In the genomic region with DNA sequence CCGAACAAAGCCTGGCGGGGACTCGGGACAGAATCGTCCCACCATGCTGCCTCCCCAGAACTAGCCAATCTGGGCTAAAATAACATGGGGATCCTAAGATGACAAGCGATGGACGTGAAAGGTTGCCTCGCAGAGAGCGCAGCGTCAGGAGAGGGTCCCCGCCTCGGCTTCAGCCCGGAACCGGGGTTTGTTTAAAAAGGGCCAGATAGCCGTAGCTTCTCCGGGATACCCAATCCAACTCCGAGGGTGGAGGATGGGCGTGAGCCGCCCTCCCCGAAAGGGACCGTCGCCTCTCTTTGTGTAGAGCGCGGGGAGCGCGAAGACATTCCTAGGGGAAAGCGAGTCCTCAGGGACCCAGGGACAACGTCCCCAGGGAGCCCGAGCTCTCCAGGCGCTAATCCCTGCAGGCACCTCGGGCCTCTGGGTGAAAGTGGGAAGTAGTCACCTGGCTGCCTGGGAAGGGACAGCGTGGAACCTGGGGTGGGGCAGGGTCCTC, we compare ENCODE assay signal across 8 cellular contexts. TPM values are rescaled to one million over a fixed set of nuclear protein-coding genes. Genes with fewer than 3 reads are reported as not detected.
A peak's percentile ranks its signal among the peaks of the same experiment; 100 is the strongest.
DNase-seq lines count a peak whose midpoint lies in the region; ATAC-seq, FAIRE-seq and TF ChIP-seq lines count a peak whose summit lies in the region.

No MANE protein-coding gene starts in this region.

- ATAC-seq in PC-3 (peak; percentile 12), pancreas (peak; percentile 14 to 28 (median 16)), HG03108 (IDR thresholded peaks at IDR 0.05; ENCODE audit: unreplicated experiment) (no peak), GM21723 (IDR thresholded peaks at IDR 0.05; ENCODE audit: unreplicated experiment) (no peak)

- H3F3A ChIP-seq in PC-3 (ENCODE audit: low read length, unreplicated experiment) = no peaks in the 10 kb centered on the region

- DNase-seq in activated CD4-positive, alpha-beta memory T cell treated with anti-CD3 and anti-CD28 coated beads for 36 hours = no peak
- no peak for DNase-seq in activated CD4-positive, alpha-beta memory T cell treated with anti-CD3 and anti-CD28 coated beads, Interleukin-2, amount 10 ng/mL, durations not matched to agents 7 days and 5 days
- DNase-seq in PC-3 (peak; percentile 30), epithelial cell of prostate (ENCODE audit: low read depth, low spot score) (no peak), pancreas (peak in 5 of 6 donors; percentile 36 to 85 (median 58)), NCI-H128 (lab: John Stamatoyannopoulos, UW; ENCODE audit: unreplicated experiment) (no peak)

- no peak overlapping the region for H3K27ac Mint-ChIP-seq in activated CD4-positive, alpha-beta memory T cell treated with anti-CD3 and anti-CD28 coated beads for 36 hours
- no peak overlapping the region for H3K27ac Mint-ChIP-seq in activated CD4-positive, alpha-beta memory T cell treated with anti-CD3 and anti-CD28 coated beads, Interleukin-2, amount 10 ng/mL, durations not matched to agents 7 days and 5 days

- no peaks in the 10 kb centered on the region for H3K9me2 ChIP-seq in PC-3 (replicated peaks; ENCODE audit: low read length)

- intact Hi-C loops in activated CD4-positive, alpha-beta memory T cell treated with anti-CD3 and anti-CD28 coated beads for 36 hours (cut with micrococcal nuclease) = no loop called here
- intact Hi-C loops in PC-3 (cut with micrococcal nuclease) = loop anchor here (2.0 to 10.0 kb wide), 3 partner anchors 59 to 281 kb away; no protein-coding TSS in a partner anchor
- intact Hi-C loops in pancreas (cut with DNase I) = loop anchor here in 1 of 3 donors (10.0 kb wide), 1 partner anchor 189 kb away; no protein-coding TSS in a partner anchor

- peaks cover 14% of the 10 kb centered on the region for H3K4me1 Mint-ChIP-seq in activated CD4-positive, alpha-beta memory T cell treated with anti-CD3 and anti-CD28 coated beads for 36 hours (ENCODE audit: low read depth)
- peaks cover 9% of the 10 kb centered on the region for H3K4me1 Mint-ChIP-seq in activated CD4-positive, alpha-beta memory T cell treated with anti-CD3 and anti-CD28 coated beads, Interleukin-2, amount 10 ng/mL, durations not matched to agents 7 days and 5 days

- no peak for FAIRE-seq in pancreas (lab: Jason Lieb, UNC)

- CTCF ChIA-PET in activated CD4-positive, alpha-beta memory T cell treated with anti-CD3 and anti-CD28 coated beads for 36 hours (lab: Charles Lee) = no interaction called here
- CTCF ChIA-PET in activated CD4-positive, alpha-beta memory T cell treated with anti-CD3 and anti-CD28 coated beads, Interleukin-2, amount 10 ng/mL, durations not matched to agents 7 days and 5 days (lab: Charles Lee) = interaction anchor here (0.9 kb wide), 1 partner anchor 635 kb away, joined by 3 read pairs; no protein-coding TSS in a partner anchor
- CTCF ChIA-PET in PC-3 (lab: Charles Lee) = interaction anchor here (1.0 kb wide), 1 partner anchor 613 kb away, joined by 3 read pairs; the partner anchor contains the start of gene CRYBG1

- no peaks in the 10 kb centered on the region for H3K9me3 ChIP-seq in PC-3 (ENCODE audit: low read length)
- no peaks in the 10 kb centered on the region for H3K9me3 ChIP-seq in pancreas

- WGBS in pancreas, 2 donors = 0 to 1% methylated on average over 31 of the region's 31 CpGs

- H3K4me3 ChIP-seq in PC-3 (ENCODE audit: low read length) = peak overlapping the region; percentile 96
- peak overlapping the region; percentile 64 to 86 (median 70) for H3K4me3 ChIP-seq in pancreas

- H4K20me1 ChIP-seq in PC-3 (ENCODE audit: low read length) = peaks cover 23% of the 10 kb centered on the region

- POLR2A ChIA-PET in activated CD4-positive, alpha-beta memory T cell treated with anti-CD3 and anti-CD28 coated beads for 36 hours (lab: Charles Lee) = no interaction called here
- POLR2A ChIA-PET in activated CD4-positive, alpha-beta memory T cell treated with anti-CD3 and anti-CD28 coated beads, Interleukin-2, amount 10 ng/mL, durations not matched to agents 7 days and 5 days (lab: Charles Lee) = no interaction called here
- POLR2A ChIA-PET in PC-3 (lab: Charles Lee; ENCODE audit: unreplicated experiment) = interaction anchor here (0.6 to 1.0 kb wide), 3 partner anchors 83 to 383 kb away, joined by 3 read pairs; no protein-coding TSS in a partner anchor

- TF ChIP-seq CTCF in PC-3 (conservative IDR thresholded peaks at IDR 0.05; ENCODE audit: low read depth, low read length) = no peak
- no peak for TF ChIP-seq CTCF in pancreas (IDR thresholded peaks at IDR 0.05)

- H3K4me3 Mint-ChIP-seq in activated CD4-positive, alpha-beta memory T cell treated with anti-CD3 and anti-CD28 coated beads for 36 hours = peak overlapping the region; percentile 51
- H3K4me3 Mint-ChIP-seq in activated CD4-positive, alpha-beta memory T cell treated with anti-CD3 and anti-CD28 coated beads, Interleukin-2, amount 10 ng/mL, durations not matched to agents 7 days and 5 days = no peak overlapping the region

- H3K36me3 Mint-ChIP-seq in activated CD4-positive, alpha-beta memory T cell treated with anti-CD3 and anti-CD28 coated beads for 36 hours = no peaks in the 10 kb centered on the region
- H3K36me3 Mint-ChIP-seq in activated CD4-positive, alpha-beta memory T cell treated with anti-CD3 and anti-CD28 coated beads, Interleukin-2, amount 10 ng/mL, durations not matched to agents 7 days and 5 days (ENCODE audit: low read depth) = no peaks in the 10 kb centered on the region

- peak overlapping the region; percentile 83 for H3K4me2 ChIP-seq in PC-3 (ENCODE audit: low read length)

- H2AFZ ChIP-seq in PC-3 (ENCODE audit: low read length) = peak overlapping the region; percentile 38

- peak overlapping the region; percentile 11; the same call in 1 of the 2 replicates for H3K27ac ChIP-seq in PC-3 (ENCODE audit: low read length)
- H3K27ac ChIP-seq in epithelial cell of prostate = peak overlapping the region; percentile 88
- H3K27ac ChIP-seq in pancreas = peak overlapping the region; percentile 90 to 99 (median 98)

- H3K4me1 ChIP-seq in PC-3 (ENCODE audit: insufficient read depth, low read length) (peaks cover 17% of the 10 kb centered on the region), pancreas (peaks cover 6 to 15% (median 7%) of the 10 kb centered on the region in 3 donors)

- no peaks in the 10 kb centered on the region for H3K36me3 ChIP-seq in PC-3 (ENCODE audit: low read depth, low read length)
- peaks cover 0 to 11% (median 0%) of the 10 kb centered on the region in 3 donors for H3K36me3 ChIP-seq in pancreas

- peak overlapping the region; percentile 80 for H3K9ac ChIP-seq in PC-3 (ENCODE audit: low read length)

- H3K79me2 ChIP-seq in PC-3 (ENCODE audit: low read length) = peaks cover 30% of the 10 kb centered on the region

- H3K27me3 Mint-ChIP-seq in activated CD4-positive, alpha-beta memory T cell treated with anti-CD3 and anti-CD28 coated beads for 36 hours = peaks cover 45% of the 10 kb centered on the region
- peaks cover 65% of the 10 kb centered on the region for H3K27me3 Mint-ChIP-seq in activated CD4-positive, alpha-beta memory T cell treated with anti-CD3 and anti-CD28 coated beads, Interleukin-2, amount 10 ng/mL, durations not matched to agents 7 days and 5 days

- no peaks in the 10 kb centered on the region for H3K9me3 Mint-ChIP-seq in activated CD4-positive, alpha-beta memory T cell treated with anti-CD3 and anti-CD28 coated beads for 36 hours
- no peaks in the 10 kb centered on the region for H3K9me3 Mint-ChIP-seq in activated CD4-positive, alpha-beta memory T cell treated with anti-CD3 and anti-CD28 coated beads, Interleukin-2, amount 10 ng/mL, durations not matched to agents 7 days and 5 days

- BruUV-seq in PC-3 (replicated peaks; lab: Mats Ljungman, UMichigan) = TSS peak; percentile 30

- no peaks in the 10 kb centered on the region for H3K27me3 ChIP-seq in PC-3 (ENCODE audit: low read length)
- H3K27me3 ChIP-seq in pancreas = no peaks in the 10 kb centered on the region

RNA-seq across cellular contexts. Expression of gene CD24, which starts 0.6 kb away (rescaled TPM):
- under 1 TPM; 0.26 to 0.51 TPM for total RNA-seq in activated CD4-positive, alpha-beta memory T cell treated with anti-CD3 and anti-CD28 coated beads for 36 hours
- total RNA-seq in activated CD4-positive, alpha-beta memory T cell treated with anti-CD3 and anti-CD28 coated beads, Interleukin-2, amount 10 ng/mL, durations not matched to agents 7 days and 5 days = under 1 TPM in 1 of 2 experiments, not detected in 1; 0.40 TPM
- total RNA-seq in PC-3 (2014; rRNA removed) = 117 and 125 TPM in 2 replicates
- 100 to 1,000 TPM; 453 to 874 (median 687) TPM for total RNA-seq in pancreas
- polyA plus RNA-seq in pancreas = 100 to 1,000 TPM; 333 to 417 TPM

RNA-seq across cellular contexts. Expression of gene MTRES1, which starts 54.1 kb away (rescaled TPM):
- total RNA-seq in activated CD4-positive, alpha-beta memory T cell treated with anti-CD3 and anti-CD28 coated beads for 36 hours = 10 to 100 TPM; 15.7 to 20.5 TPM
- 10 to 100 TPM; 16.8 to 18.4 TPM for total RNA-seq in activated CD4-positive, alpha-beta memory T cell treated with anti-CD3 and anti-CD28 coated beads, Interleukin-2, amount 10 ng/mL, durations not matched to agents 7 days and 5 days
- total RNA-seq in PC-3 (2014; rRNA removed) = 11.3 and 13.2 TPM in 2 replicates
- total RNA-seq in pancreas = 1 to 10 TPM; 4.3 to 8.6 (median 6.3) TPM
- 10 to 100 TPM; 15.3 to 16.3 TPM for polyA plus RNA-seq in pancreas

Comparison
In these comparisons a context has a peak if more than half of its experiments do, and no peak if none do; other contexts are left out.
1. DNase-seq: peak in PC-3 (single experiment) and pancreas (5 of 6); none in activated CD4-positive, alpha-beta memory T cell treated with anti-CD3 and anti-CD28 coated beads for 36 hours (single experiment), activated CD4-positive, alpha-beta memory T cell treated with anti-CD3 and anti-CD28 coated beads, Interleukin-2, amount 10 ng/mL, durations not matched to agents 7 days and 5 days (single experiment), epithelial cell of prostate (single experiment) and NCI-H128 (single experiment).
2. ATAC-seq: peak in PC-3 (single experiment) and pancreas (4 of 4); none in HG03108 (single experiment) and GM21723 (single experiment).
3. H3K27ac ChIP-seq: peak in every context shown above with its lines; median percentile 98 in pancreas; 88 in epithelial cell of prostate; 11 in PC-3.
4. RNA of gene CD24, which starts 0.6 kb away (total RNA-seq): 453 to 874 TPM in pancreas and 117 to 125 TPM in PC-3; 0.26 to 0.51 TPM in activated CD4-positive, alpha-beta memory T cell treated with anti-CD3 and anti-CD28 coated beads for 36 hours and 0.40 TPM in activated CD4-positive, alpha-beta memory T cell treated with anti-CD3 and anti-CD28 coated beads, Interleukin-2, amount 10 ng/mL, durations not matched to agents 7 days and 5 days; every median in the first group is over 10 times any median in the second.